Comparison of ENCODE assay signal across 12 cellular contexts in the genomic region with DNA sequence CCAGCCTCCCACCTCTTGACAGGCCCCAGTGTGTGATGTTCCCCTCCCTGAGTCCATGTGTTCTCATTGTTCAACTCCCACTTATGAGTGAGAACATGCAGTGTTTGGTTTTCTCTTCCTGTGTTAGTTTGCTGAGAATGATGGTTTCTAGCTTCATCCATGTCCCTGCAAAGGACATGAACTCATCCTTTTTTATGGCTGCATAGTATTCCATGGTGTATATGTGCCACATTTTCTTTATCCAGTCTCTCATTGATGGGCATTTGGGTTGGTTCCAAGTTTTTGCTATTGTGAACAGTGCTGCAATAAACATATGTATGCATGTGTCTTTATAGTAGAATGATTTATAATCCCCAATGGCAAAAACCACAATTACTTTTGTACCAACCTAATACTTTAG. TPM values are rescaled to one million over a fixed set of nuclear protein-coding genes. Genes with fewer than 3 reads are reported as not detected.
"Had no signal": no experiment of that assay in that cellular context is flagged by ENCODE, and none has a peak within 500 bp of the region (broad histone marks: within the 10 kb centered on the region; RNA-seq: fewer than 3 reads in every experiment).

No MANE protein-coding gene starts in this region.

RNA-seq across cellular contexts. Expression of a gene that starts 20.6 kb away (rescaled TPM):
- total RNA-seq: stomach, subcutaneous adipose tissue, temporal lobe, testis, thoracic aorta, thyroid gland, tibial nerve, transverse colon, ureter, urinary bladder, uterus, vagina had no signal
- polyA plus RNA-seq: stomach, urinary bladder had no signal
